In genomic region chr17:57084802-57085447, GRCh38 we compare ENCODE assay signal across 7 cellular contexts. TPM values are rescaled to one million over a fixed set of nuclear protein-coding genes. Genes with fewer than 3 reads are reported as not detected.
DNase-seq lines count a peak whose midpoint lies in the region; ATAC-seq and TF ChIP-seq lines count a peak whose summit lies in the region.

Gene AKAP1 (plus strand): TSS chr17:57085246. CDS start chr17:57105465, 20,219 bp downstream.

- H3K4me3 ChIP-seq in astrocyte of the cerebellum (ENCODE audit: low read depth, low read length): peak within 1 kb of the TSS; percentile 76
- H3K4me3 ChIP-seq in hepatocyte: peak within 1 kb of the TSS; percentile 92
- H3K4me3 ChIP-seq in retinal pigment epithelial cell (ENCODE audit: low read length): peak within 1 kb of the TSS; percentile 94

- H2AFZ ChIP-seq in hepatocyte: peak within 1 kb of the TSS; percentile 92

- peaks cover 35% of the 10 kb centered on the region for H3K79me2 ChIP-seq in hepatocyte

- no peaks in the 10 kb centered on the region for H3K27me3 ChIP-seq in hepatocyte

- peak; percentile 86 for ATAC-seq in GM18517 (IDR thresholded peaks at IDR 0.05; ENCODE audit: unreplicated experiment)
- ATAC-seq in HG03039 (IDR thresholded peaks at IDR 0.05; ENCODE audit: unreplicated experiment): peak; percentile 82

- no peaks in the 10 kb centered on the region for H3K9me3 ChIP-seq in hepatocyte (ENCODE audit: low read depth)

- TF ChIP-seq CTCF in astrocyte of the cerebellum (IDR thresholded peaks at IDR 0.05; ENCODE audit: low read depth, low read length, missing control alignments) (no peak), hepatocyte (IDR thresholded peaks at IDR 0.05; ENCODE audit: poor library complexity) (peak; percentile 11), retinal pigment epithelial cell (conservative IDR thresholded peaks at IDR 0.05; ENCODE audit: low read depth, low read length) (no peak)

- peak within 1 kb of the TSS; percentile 98 for H3K27ac ChIP-seq in hepatocyte

- DNase-seq in NCI-H2081 (lab: John Stamatoyannopoulos, UW) (peak; percentile 98 to 99), T-helper 9 cell (peak; percentile 92), astrocyte of the cerebellum (ENCODE audit: low read depth) (peak; percentile 85), hepatocyte (ENCODE audit: low spot score) (peak; percentile 99), retinal pigment epithelial cell (ENCODE audit: low read depth) (peak; percentile 64)

- H3K36me3 ChIP-seq in hepatocyte (replicated peaks; ENCODE audit: insufficient read depth, low read depth): no peaks in the 10 kb centered on the region

- in situ Hi-C loops in astrocyte of the cerebellum (cut with HindIII; ENCODE audit: low sequenced_read_pairs): loop anchor here (5.0 kb wide), 1 partner anchor 37 kb away; no protein-coding TSS in a partner anchor

- no peaks in the 10 kb centered on the region for H3K9me2 ChIP-seq in hepatocyte (replicated peaks; ENCODE audit: insufficient read depth)

- peak within 1 kb of the TSS; percentile 99 for H3K4me2 ChIP-seq in hepatocyte

- 0% methylated on average over 37 of the region's 85 CpGs for WGBS in hepatocyte (ENCODE audit: low lambda C conversion rate, missing lambda C conversion rate)

- H4K20me1 ChIP-seq in hepatocyte (ENCODE audit: insufficient read depth, poor library complexity, severe bottlenecking): peaks cover 35% of the 10 kb centered on the region

- H3K4me1 ChIP-seq in hepatocyte (ENCODE audit: insufficient read depth): peaks cover 35% of the 10 kb centered on the region

RNA-seq across cellular contexts. Expression of gene AKAP1, which starts in this region (rescaled TPM):
- total RNA-seq in hepatocyte: 46.7 and 59.1 TPM in 2 replicates
- polyA plus RNA-seq in hepatocyte: 28.0 and 33.0 TPM in 2 replicates

Comparison
In these comparisons a context has a peak if more than half of its experiments do, and no peak if none do; other contexts are left out.
1. Peak in every context shown above with its lines: DNase-seq, ATAC-seq, H3K4me3 ChIP-seq and H3K27ac ChIP-seq.